Comparison of ENCODE assay signal across 2 cellular contexts in the genomic region with DNA sequence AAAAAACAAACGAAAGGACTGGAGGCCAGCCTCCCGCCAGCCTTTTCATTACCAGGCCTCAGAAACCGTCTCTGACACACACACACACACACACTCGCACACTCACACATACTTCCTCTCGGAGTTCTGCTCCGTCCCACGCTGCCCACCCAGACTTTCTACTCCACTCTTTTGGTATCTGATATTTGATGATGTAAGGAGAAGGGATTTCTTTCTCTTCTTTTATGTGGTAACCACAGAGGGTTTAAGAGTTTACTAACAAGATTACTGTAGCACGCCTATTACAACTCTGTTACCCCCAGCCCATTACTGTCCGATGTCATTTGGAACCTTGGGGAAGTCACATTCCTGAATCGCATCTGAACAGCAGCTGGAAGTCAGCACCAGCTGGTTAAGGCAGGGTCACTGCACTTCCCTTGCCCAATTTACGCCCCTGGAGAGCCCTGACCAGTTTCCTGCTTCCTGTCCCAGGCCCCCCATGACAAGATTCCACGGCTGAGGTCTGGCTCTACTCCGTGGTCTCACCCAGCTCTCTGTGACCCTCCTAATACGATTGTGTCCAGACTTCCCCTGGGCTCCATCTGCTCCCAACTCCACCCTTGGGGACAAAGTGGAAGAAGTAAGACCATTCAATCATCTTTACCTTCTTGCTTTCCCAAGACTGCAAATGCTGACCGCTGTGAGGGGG.
TF ChIP-seq lines count a peak whose summit lies in the region.

No MANE protein-coding gene starts in this region.

TF ChIP-seq in SK-N-SH, 30 proteins besides CTCF, POLR2A, EP300 and RAD21:
- TF ChIP-seq CHD2 (IDR thresholded peaks at IDR 0.05; ENCODE audit: low read length, partially characterized antibody) (peak; percentile 8), TAF1 (IDR thresholded peaks at IDR 0.05; ENCODE audit: borderline replicate concordance, low read depth, low read length) (no peak), GATA2 (CRISPR knock-in tag; IDR thresholded peaks at IDR 0.05) (no peak), SIN3A (IDR thresholded peaks at IDR 0.05; ENCODE audit: borderline replicate concordance, low read depth, low read length) (no peak), RCOR1 (IDR thresholded peaks at IDR 0.05; ENCODE audit: low read length) (peak; percentile 24; the same call in 1 of the 2 replicates)

TF ChIP-seq in endothelial cell of umbilical vein, 7 proteins besides CTCF, POLR2A, EP300 and RAD21:
- no peak for TF ChIP-seq GATA2 (IDR thresholded peaks at IDR 0.05; ENCODE audit: insufficient read depth, insufficient read length, low read depth, low read length)
- peak; percentile 78 for TF ChIP-seq EZH2 (IDR thresholded peaks at IDR 0.05; ENCODE audit: borderline replicate concordance, low read depth, low read length, severe bottlenecking)
